18 cellular contexts compared by ENCODE assay signal in the genomic region with DNA sequence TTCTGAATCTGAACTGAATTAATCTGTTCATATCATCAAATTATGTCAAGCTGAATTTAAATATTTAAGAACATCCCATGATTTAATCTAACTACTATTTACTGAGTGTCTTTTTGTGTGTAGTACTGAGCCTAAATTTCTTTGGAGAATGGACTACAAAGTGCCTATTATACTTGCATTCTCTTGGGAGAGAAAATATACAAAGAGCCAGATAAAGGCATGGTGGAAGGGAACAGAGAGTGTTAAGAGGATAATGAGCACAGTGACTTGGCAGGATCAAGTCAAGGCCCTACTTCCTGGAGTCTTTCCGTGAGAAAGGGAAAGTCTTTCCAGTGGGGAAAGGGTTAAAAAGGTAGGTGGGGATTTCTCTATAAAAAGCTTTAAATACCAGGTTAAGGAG.
"Had no signal": no experiment of that assay in that cellular context is flagged by ENCODE, and none has a peak within 500 bp of the region (broad histone marks: within the 10 kb centered on the region; RNA-seq: fewer than 3 reads in every experiment).

No MANE protein-coding gene starts in this region.

- H3K4me1 ChIP-seq: adrenal gland had no signal

- ATAC-seq: left lobe of liver, natural killer cell had no signal

- H3K27ac ChIP-seq: adrenal gland, epithelial cell of prostate had no signal

- H3K4me3 ChIP-seq: adrenal gland, dorsolateral prefrontal cortex, lung had no signal

- DNase-seq: activated B cell treated with CpG ODN at 0.5 μM for 24 hours; activated CD4-positive, alpha-beta T cell treated with anti-CD3 and anti-CD28 coated beads for 48 hours; activated CD8-positive, alpha-beta memory T cell treated with anti-CD3 and anti-CD28 coated beads, Interleukin-2, amount 50 U/mL, for 48 hours; activated naive CD4-positive, alpha-beta T cell treated with Interleukin-2 at 50 U/mL for 16 hours; adrenal gland; dorsolateral prefrontal cortex; endodermal cell; foreskin fibroblast; head of caudate nucleus; kidney; natural killer cell; nucleus accumbens; retina; SK-N-SH; stimulated activated naive CD4-positive, alpha-beta T cell had no signal

- H3K9me3 ChIP-seq: adrenal gland, SK-N-SH had no signal

- H3K27me3 ChIP-seq: adrenal gland, dorsolateral prefrontal cortex had no signal
